14 cellular contexts compared by ENCODE assay signal in the genomic region with DNA sequence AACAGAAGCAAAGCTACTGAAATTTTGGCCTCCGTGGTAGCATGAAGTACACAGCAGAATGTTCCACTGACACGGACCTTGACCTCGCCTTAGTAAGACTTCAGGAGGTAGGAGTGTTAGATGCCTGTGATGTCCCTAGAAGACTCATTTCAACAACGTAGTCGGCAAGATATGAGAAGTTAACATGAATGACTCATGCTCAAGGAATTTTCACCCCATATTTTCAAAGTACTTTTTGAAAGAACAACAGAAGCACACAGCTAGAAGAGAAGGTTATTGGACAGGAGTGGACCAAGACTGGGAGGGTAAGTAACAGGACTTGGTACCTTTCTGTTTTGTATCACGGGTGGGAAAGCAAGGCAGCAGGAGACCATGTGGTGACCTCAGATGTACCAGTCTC.
DNase-seq lines count a peak whose midpoint lies in the region; ATAC-seq, FAIRE-seq and TF ChIP-seq lines count a peak whose summit lies in the region.
"Had no signal": no experiment of that assay in that cellular context is flagged by ENCODE, and none has a peak within 500 bp of the region (broad histone marks: within the 10 kb centered on the region; RNA-seq: fewer than 3 reads in every experiment).

No MANE protein-coding gene starts in this region.

- no peak overlapping the region for H3K27ac ChIP-seq in breast epithelium
- H3K27ac ChIP-seq in naive thymus-derived CD4-positive, alpha-beta T cell (ENCODE audit: low read depth, low read length), result no peak overlapping the region
- H3K27ac ChIP-seq in prostate gland, result no peak overlapping the region
- H3K27ac ChIP-seq: heart left ventricle, tibial nerve had no signal

- H3K27ac Mint-ChIP-seq in MCF 10A (ENCODE audit: low read depth, unreplicated experiment), result no peak overlapping the region
- H3K27ac Mint-ChIP-seq in naive thymus-derived CD4-positive, alpha-beta T cell, result no peak overlapping the region

- DNase-seq in MCF 10A (ENCODE audit: unreplicated experiment), result peak; percentile 28
- no peak for DNase-seq in breast epithelium (ENCODE audit: low spot score in 2 of 2)
- DNase-seq in SW480 (ENCODE audit: low spot score), result peak; percentile 78
- DNase-seq in fibroblast of pulmonary artery (ENCODE audit: low read depth), result peak; percentile 72
- peak; percentile 55 for DNase-seq in urothelium cell line (ENCODE audit: low spot score)
- no peak for DNase-seq in naive thymus-derived CD4-positive, alpha-beta T cell
- DNase-seq in prostate gland (ENCODE audit: low spot score), result no peak
- DNase-seq: 8988T, heart left ventricle had no signal

- no peak for ATAC-seq in naive thymus-derived CD4-positive, alpha-beta T cell
- ATAC-seq in HG03139 (IDR thresholded peaks at IDR 0.05; ENCODE audit: unreplicated experiment), result no peak
- ATAC-seq: activated CD4-positive, CD25-positive, alpha-beta regulatory T cell treated with anti-CD3 and anti-CD28 coated beads, Interleukin-2, amount 50 U/mL, for 24 hours; heart left ventricle had no signal

- POLR2A ChIA-PET in MCF 10A (lab: Yijun Ruan, JAX), result interaction anchor here (0.6 to 1.2 kb wide), 3 partner anchors 120 to 179 kb away, joined by 3 read pairs; no protein-coding TSS in a partner anchor
- POLR2A ChIA-PET in naive thymus-derived CD4-positive, alpha-beta T cell (lab: Charles Lee), result no interaction called here

- no peaks in the 10 kb centered on the region for H3K36me3 ChIP-seq in breast epithelium
- no peaks in the 10 kb centered on the region for H3K36me3 ChIP-seq in naive thymus-derived CD4-positive, alpha-beta T cell (ENCODE audit: control insufficient read depth in 2 of 3, insufficient read depth in 3 of 3, low read length in 3 of 3)
- H3K36me3 ChIP-seq in prostate gland, result no peaks in the 10 kb centered on the region

- no peaks in the 10 kb centered on the region for H3K27me3 ChIP-seq in breast epithelium
- H3K27me3 ChIP-seq in naive thymus-derived CD4-positive, alpha-beta T cell (ENCODE audit: control insufficient read depth in 2 of 2, insufficient read depth in 2 of 2, low read length in 2 of 2), result no peaks in the 10 kb centered on the region
- H3K27me3 ChIP-seq in prostate gland (replicated peaks; ENCODE audit: insufficient read depth), result no peaks in the 10 kb centered on the region
- H3K27me3 ChIP-seq: heart left ventricle, tibial nerve had no signal

- no peaks in the 10 kb centered on the region for H3K9me3 Mint-ChIP-seq in MCF 10A (ENCODE audit: unreplicated experiment)
- no peaks in the 10 kb centered on the region for H3K9me3 Mint-ChIP-seq in naive thymus-derived CD4-positive, alpha-beta T cell
- H3K9me3 Mint-ChIP-seq: neural crest cell had no signal

- H3K4me1 ChIP-seq in breast epithelium (no peaks in the 10 kb centered on the region), prostate gland (replicated peaks) (no peaks in the 10 kb centered on the region)
- no peaks in the 10 kb centered on the region for H3K4me1 ChIP-seq in naive thymus-derived CD4-positive, alpha-beta T cell (ENCODE audit: control insufficient read depth in 2 of 2, insufficient read depth in 2 of 2, low read length in 2 of 2)
- H3K4me1 ChIP-seq: heart left ventricle, tibial nerve had no signal

- FAIRE-seq in urothelium cell line (lab: Jason Lieb, UNC), result no peak
- FAIRE-seq: H1 had no signal

- peaks cover 7% of the 10 kb centered on the region for H3K4me1 Mint-ChIP-seq in MCF 10A (ENCODE audit: insufficient read depth, unreplicated experiment)
- H3K4me1 Mint-ChIP-seq in naive thymus-derived CD4-positive, alpha-beta T cell, result no peaks in the 10 kb centered on the region
- H3K4me1 Mint-ChIP-seq: neural crest cell had no signal

- no peak for TF ChIP-seq CTCF in MCF 10A (IDR thresholded peaks at IDR 0.05; ENCODE audit: unreplicated experiment)
- no peak for TF ChIP-seq CTCF in breast epithelium (IDR thresholded peaks at IDR 0.05)
- no peak for TF ChIP-seq CTCF in fibroblast of pulmonary artery (IDR thresholded peaks at IDR 0.05; ENCODE audit: low read length, missing control alignments)
- no peak for TF ChIP-seq CTCF in prostate gland (IDR thresholded peaks at IDR 0.05)

- CTCF ChIA-PET in MCF 10A (lab: Yijun Ruan, JAX), result interaction anchor here (0.6 to 1.0 kb wide), 2 partner anchors 8 to 23 kb away, joined by 3 to 6 read pairs; no protein-coding TSS in a partner anchor
- CTCF ChIA-PET in naive thymus-derived CD4-positive, alpha-beta T cell (lab: Charles Lee), result no interaction called here

- TF ChIP-seq POLR2A in breast epithelium (IDR thresholded peaks at IDR 0.05) (no peak), prostate gland (IDR thresholded peaks at IDR 0.05) (no peak)

- H3K4me3 ChIP-seq in breast epithelium (no peak overlapping the region), fibroblast of pulmonary artery (replicated peaks; ENCODE audit: low read depth, low read length) (no peak overlapping the region), prostate gland (no peak overlapping the region)
- no peak overlapping the region for H3K4me3 ChIP-seq in naive thymus-derived CD4-positive, alpha-beta T cell (ENCODE audit: low read length)
- H3K4me3 ChIP-seq: heart left ventricle, tibial nerve had no signal

- WGBS in prostate gland, result 54% methylated on average over 6 of the region's 6 CpGs

- H3K4me3 Mint-ChIP-seq in MCF 10A (ENCODE audit: unreplicated experiment), result no peak overlapping the region
- no peak overlapping the region for H3K4me3 Mint-ChIP-seq in naive thymus-derived CD4-positive, alpha-beta T cell
- H3K4me3 Mint-ChIP-seq: neural crest cell had no signal

- intact Hi-C loops in MCF 10A (cut with micrococcal nuclease), result no loop called here
- intact Hi-C loops in breast epithelium (cut with DNase I; ENCODE audit: low total_unique reads), result no loop called here
- intact Hi-C loops in naive thymus-derived CD4-positive, alpha-beta T cell (cut with micrococcal nuclease), result no loop called here
- intact Hi-C loops in prostate gland (cut with DNase I), result no loop called here

- H3K36me3 Mint-ChIP-seq in MCF 10A (ENCODE audit: insufficient read depth, unreplicated experiment), result peaks cover 6% of the 10 kb centered on the region
- H3K36me3 Mint-ChIP-seq in naive thymus-derived CD4-positive, alpha-beta T cell, result peaks cover 0 to 14% (median 4%) of the 10 kb centered on the region in 5 donors

- no TSS peak for BruUV-seq in MCF 10A (replicated peaks; lab: Mats Ljungman, UMichigan)

- H3K27me3 Mint-ChIP-seq in MCF 10A (ENCODE audit: insufficient read depth, unreplicated experiment), result no peaks in the 10 kb centered on the region
- no peaks in the 10 kb centered on the region for H3K27me3 Mint-ChIP-seq in naive thymus-derived CD4-positive, alpha-beta T cell

- H3K9me3 ChIP-seq in breast epithelium (no peaks in the 10 kb centered on the region), prostate gland (no peaks in the 10 kb centered on the region)
- H3K9me3 ChIP-seq in naive thymus-derived CD4-positive, alpha-beta T cell (ENCODE audit: control insufficient read depth in 2 of 3, low read length in 3 of 3), result no peaks in the 10 kb centered on the region
- H3K9me3 ChIP-seq: heart left ventricle, tibial nerve had no signal

Comparison
In these comparisons a context has a peak if more than half of its experiments do, and no peak if none do; other contexts are left out.
1. DNase-seq: peak in MCF 10A (single experiment), SW480 (single experiment), fibroblast of pulmonary artery (single experiment) and urothelium cell line (single experiment); none in breast epithelium (0 of 2), naive thymus-derived CD4-positive, alpha-beta T cell (0 of 9) and prostate gland (single experiment).